13 cellular contexts compared by ENCODE assay signal in the genomic region with DNA sequence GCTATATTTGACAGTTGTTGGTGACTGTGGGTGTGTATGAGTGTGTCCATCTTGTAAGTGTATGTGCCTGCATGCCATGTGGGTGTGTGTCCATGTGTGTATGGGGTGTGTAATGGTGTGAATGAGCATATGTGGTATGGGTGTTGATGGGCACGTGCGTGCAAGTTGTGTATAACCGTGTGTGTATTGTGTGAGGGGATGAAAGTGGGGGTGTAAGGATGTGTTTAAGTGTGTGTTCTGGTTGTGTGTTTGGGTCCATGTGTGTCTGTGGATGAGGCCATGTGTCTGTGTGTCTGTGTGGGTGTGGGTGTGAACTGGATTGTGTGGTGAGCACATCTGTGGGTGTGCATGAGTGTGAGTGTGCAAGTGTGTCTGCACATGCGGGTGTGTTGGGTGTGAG. TPM values are rescaled to one million over a fixed set of nuclear protein-coding genes. Genes with fewer than 3 reads are reported as not detected.
DNase-seq lines count a peak whose midpoint lies in the region; ATAC-seq, FAIRE-seq and TF ChIP-seq lines count a peak whose summit lies in the region.
"Had no signal": no experiment of that assay in that cellular context is flagged by ENCODE, and none has a peak within 500 bp of the region (broad histone marks: within the 10 kb centered on the region; RNA-seq: fewer than 3 reads in every experiment).

No MANE protein-coding gene starts in this region.

- H2BK5ac ChIP-seq in H9 (ENCODE audit: insufficient read length, low read length) (no peak overlapping the region), H1 (ENCODE audit: low read depth, low read length) (no peak overlapping the region)

- H3K9me2 ChIP-seq in SK-N-SH = no peaks in the 10 kb centered on the region

- CTCF ChIA-PET in SK-N-SH (lab: Yijun Ruan, JAX) = no interaction called here
- CTCF ChIA-PET in H1 (lab: Charles Lee; ENCODE audit: partially characterized antibody) = interaction anchor here (1.2 kb wide), 1 partner anchor 10 kb away, joined by 3 read pairs; no protein-coding TSS in a partner anchor

- H3K27ac Mint-ChIP-seq in H9 = no peak overlapping the region; a peak in 2 of 7 replicates
- no peak overlapping the region for H3K27ac Mint-ChIP-seq in nephron progenitor cell

- H3K4me1 ChIP-seq in SK-N-SH (ENCODE audit: control insufficient read depth in 1 of 2, insufficient read depth in 2 of 2, low read depth in 1 of 2, low read length in 1 of 2) (peaks cover 0 to 4% of the 10 kb centered on the region in 2 experiments; a peak in 1 of 4 replicates), H9 (ENCODE audit: insufficient read depth, low read length) (no peaks in the 10 kb centered on the region; the same call in 1 of the 2 replicates), H1 (replicated peaks in 1 of 4; ENCODE audit: control insufficient read depth in 3 of 4, insufficient read depth in 4 of 4, low read length in 3 of 4) (peaks cover 0 to 18% (median 6%) of the 10 kb centered on the region in 4 experiments; a peak in 5 of 7 replicates)

- H3K9me3 Mint-ChIP-seq in H9 (no peaks in the 10 kb centered on the region; a peak in 2 of 5 replicates), nephron progenitor cell (no peaks in the 10 kb centered on the region)

- no peak overlapping the region for H2BK15ac ChIP-seq in H9 (ENCODE audit: low read depth, low read length)
- H2BK15ac ChIP-seq in H1 (ENCODE audit: low read length) = peak overlapping the region; percentile 98

- H2BK20ac ChIP-seq in H9 (ENCODE audit: low read depth, low read length, poor library complexity, severe bottlenecking) (no peak overlapping the region), H1 (ENCODE audit: low read length) (no peak overlapping the region)

- H3K4me1 Mint-ChIP-seq in H9 = peaks cover 9 to 21% of the 10 kb centered on the region in 2 experiments
- H3K4me1 Mint-ChIP-seq in nephron progenitor cell = peaks cover 21% of the 10 kb centered on the region

- no peak overlapping the region for H2AFZ ChIP-seq in SK-N-SH (ENCODE audit: low read depth)
- H2AFZ ChIP-seq in H9 (ENCODE audit: low read length) = no peak overlapping the region
- H2AFZ ChIP-seq in H1 (ENCODE audit: low read length) = no peak overlapping the region

- H2BK12ac ChIP-seq in H9 (ENCODE audit: insufficient read length, low read depth, low read length) (no peak overlapping the region), H1 (ENCODE audit: low read depth, low read length) (peak overlapping the region; percentile 86; the same call in 1 of the 2 replicates)

- no peak overlapping the region for H2BK120ac ChIP-seq in H9 (ENCODE audit: low read depth, low read length, poor library complexity, severe bottlenecking)
- H2BK120ac ChIP-seq in H1 (replicated peaks; ENCODE audit: low read depth, low read length) = peak overlapping the region; percentile 48

- H3K9ac ChIP-seq in SK-N-SH = no peak overlapping the region
- no peak overlapping the region for H3K9ac ChIP-seq in H9 (ENCODE audit: extremely low read depth, insufficient read length, low read length)
- H3K9ac ChIP-seq in H1 (replicated peaks in 1 of 4; ENCODE audit: extremely low read depth in 1 of 4, low read depth in 3 of 4, low read length in 3 of 4) = 0 out of 7 replicates have a peak overlapping the region, but pooled peaks of 1 of the 4 experiments have one; percentile 33

- no peak overlapping the region for H3T11ph ChIP-seq in H9 (ENCODE audit: low read length)

- H3K9me3 ChIP-seq in SK-N-SH (no peaks in the 10 kb centered on the region), H9 (ENCODE audit: control insufficient read depth, low read depth, low read length) (no peaks in the 10 kb centered on the region), H1 (ENCODE audit: insufficient read depth in 2 of 2, low read depth in 1 of 2, low read length in 1 of 2) (no peaks in the 10 kb centered on the region)
- H3K9me3 ChIP-seq: neutrophil had no signal

- H4K8ac ChIP-seq in H9 (replicated peaks; ENCODE audit: insufficient read length, low read depth, low read length) = no peak overlapping the region
- no peak overlapping the region; the same call in 1 of the 2 replicates for H4K8ac ChIP-seq in H1 (ENCODE audit: extremely low read depth, insufficient read depth, low read length)

- no peak overlapping the region for H3K4ac ChIP-seq in H9 (ENCODE audit: low read depth, low read length)
- H3K4ac ChIP-seq in H1 (replicated peaks; ENCODE audit: insufficient read length, low read depth, low read length) = peak overlapping the region; percentile 74

- peak overlapping the region; percentile 38 to 76 for H3K4me3 Mint-ChIP-seq in H9
- peak overlapping the region; percentile 75 for H3K4me3 Mint-ChIP-seq in nephron progenitor cell

- POLR2A ChIA-PET in SK-N-SH (lab: Yijun Ruan, JAX) = no interaction called here
- POLR2A ChIA-PET in H1 (lab: Charles Lee; ENCODE audit: partially characterized antibody) = interaction anchor here (1.6 kb wide), 1 partner anchor 49 kb away, joined by 3 read pairs; no protein-coding TSS in a partner anchor

- H3K36me3 Mint-ChIP-seq in H9 (ENCODE audit: insufficient read depth in 1 of 3, low read depth in 3 of 3) (no peaks in the 10 kb centered on the region; a peak in 1 of 7 replicates), nephron progenitor cell (ENCODE audit: low read depth) (no peaks in the 10 kb centered on the region)

- H3K79me1 ChIP-seq in H9 (ENCODE audit: insufficient read depth, low read depth, low read length, poor library complexity, severe bottlenecking) (no peaks in the 10 kb centered on the region), H1 (ENCODE audit: low read depth, low read length) (no peaks in the 10 kb centered on the region)

- TF ChIP-seq EP300 in SK-N-SH (IDR thresholded peaks at IDR 0.05; ENCODE audit: borderline replicate concordance in 1 of 2, low read depth in 1 of 2, low read length in 1 of 2) = no peak
- TF ChIP-seq EP300 in H1 (IDR thresholded peaks at IDR 0.05; ENCODE audit: borderline replicate concordance in 1 of 2, low read depth in 2 of 2, low read length in 2 of 2) = no peak

- TF ChIP-seq RAD21 in SK-N-SH (IDR thresholded peaks at IDR 0.05; ENCODE audit: low read length) (no peak), H1 (IDR thresholded peaks at IDR 0.05 in 1 of 2, conservative IDR thresholded peaks at IDR 0.05 in 1 of 2; ENCODE audit: low read depth in 2 of 2, low read length in 2 of 2) (no peak)

- H3K36me3 ChIP-seq in SK-N-SH (replicated peaks in 1 of 2; ENCODE audit: control insufficient read depth in 1 of 2, insufficient read depth in 2 of 2, low read length in 1 of 2) (no peaks in the 10 kb centered on the region), H1 (ENCODE audit: control insufficient read depth in 2 of 4, insufficient read depth in 4 of 4, low read length in 3 of 4) (no peaks in the 10 kb centered on the region)
- H3K36me3 ChIP-seq: neutrophil, WERI-Rb-1 had no signal

- no peaks in the 10 kb centered on the region for H3F3A ChIP-seq in SK-N-SH (replicated peaks; ENCODE audit: insufficient read depth)

- H4K5ac ChIP-seq in H9 (ENCODE audit: insufficient read length, low read depth, low read length) = no peak overlapping the region
- H4K5ac ChIP-seq in H1 (ENCODE audit: insufficient read length, low read depth, low read length) = no peak overlapping the region

- H3K23me2 ChIP-seq in H9 (ENCODE audit: insufficient read length, low read depth, low read length, poor library complexity, severe bottlenecking) = peaks cover 9% of the 10 kb centered on the region
- peaks cover 7% of the 10 kb centered on the region for H3K23me2 ChIP-seq in H1 (ENCODE audit: low read depth, low read length)

- H3K27me3 ChIP-seq in SK-N-SH (ENCODE audit: insufficient read depth) (peaks cover 7% of the 10 kb centered on the region; the same call in 1 of the 2 replicates), H9 (ENCODE audit: insufficient read depth, low read length) (peaks cover 4% of the 10 kb centered on the region; the same call in 1 of the 2 replicates), H1 (replicated peaks in 1 of 4; ENCODE audit: control insufficient read depth in 3 of 4, extremely low read depth in 1 of 4, insufficient read depth in 3 of 4, low read length in 3 of 4) (peaks cover 0 to 18% (median 11%) of the 10 kb centered on the region in 4 experiments; a peak in 6 of 7 replicates)

- H3K4me3 ChIP-seq in SK-N-SH (ENCODE audit: low read depth in 2 of 2, low read length in 1 of 2) (no peak overlapping the region), H1 (ENCODE audit: extremely low read depth in 1 of 4, insufficient read depth in 2 of 4, low read depth in 3 of 4, low read length in 4 of 4) (peak overlapping the region in 2 of 4 experiments; percentile 33 to 75; a peak in 3 of 8 replicates)

- no peak for TF ChIP-seq POLR2A in H1 (IDR thresholded peaks at IDR 0.05; ENCODE audit: control extremely low read depth in 1 of 2, low read depth in 2 of 2, low read length in 2 of 2)

- WGBS in SK-N-SH (ENCODE audit: low lambda C conversion rate) = 66% methylated on average over 4 of the region's 4 CpGs
- WGBS in H9 (ENCODE audit: extremely low coverage, insufficient read length, low lambda C conversion rate) = 100% methylated on average over 3 of the region's 4 CpGs
- 75 to 100% methylated on average over 1 to 4 of the region's 4 CpGs for WGBS in H1 (ENCODE audit: extremely low coverage in 1 of 2, insufficient coverage in 1 of 2, insufficient read length in 1 of 2, insufficient replicate concordance in 2 of 2, low coverage in 1 of 2, low lambda C conversion rate in 2 of 2, missing lambda C conversion rate in 1 of 2), 2 experiments

- DNase-seq in SK-N-SH (no peak), H9 (no peak), H1 (ENCODE audit: low read depth in 1 of 2, low spot score in 2 of 2) (no peak), nephron progenitor cell (no peak), GM03348 (ENCODE audit: low spot score) (no peak)
- DNase-seq: Calu3, WERI-Rb-1 had no signal

- H3K56ac ChIP-seq in H9 (ENCODE audit: insufficient read length, low read depth, low read length) = no peak overlapping the region
- no peak overlapping the region for H3K56ac ChIP-seq in H1 (replicated peaks; ENCODE audit: insufficient read length, low read depth, low read length)

- no peak overlapping the region for H3K27ac ChIP-seq in SK-N-SH (ENCODE audit: low read depth in 2 of 2, low read length in 1 of 2)
- H3K27ac ChIP-seq in H9 (ENCODE audit: insufficient read length, low read depth, low read length) = no peak overlapping the region
- H3K27ac ChIP-seq in H1 (ENCODE audit: low read depth, low read length) = no peak overlapping the region
- H3K27ac ChIP-seq: 22Rv1, neutrophil, WERI-Rb-1 had no signal

- 0 out of 2 replicates have a peak overlapping the region, but pooled peaks have one; percentile 68 for H3K4me2 ChIP-seq in SK-N-SH
- no peak overlapping the region for H3K4me2 ChIP-seq in H9 (ENCODE audit: insufficient read depth, insufficient read length, low read length)
- peak overlapping the region; percentile 43 to 62; a peak in 3 of 4 replicates for H3K4me2 ChIP-seq in H1 (ENCODE audit: insufficient read depth in 1 of 2, low read depth in 2 of 2, low read length in 2 of 2)

- H3K14ac ChIP-seq in H9 (ENCODE audit: insufficient read depth, low read length) (no peak overlapping the region), H1 (ENCODE audit: insufficient read length) (no peak overlapping the region)

- H4K20me1 ChIP-seq in SK-N-SH (ENCODE audit: insufficient read depth) (no peaks in the 10 kb centered on the region), H9 (ENCODE audit: control insufficient read depth, insufficient read depth, insufficient read length) (peaks cover 6% of the 10 kb centered on the region), H1 (replicated peaks in 1 of 2; ENCODE audit: control insufficient read depth in 1 of 2, insufficient read depth in 2 of 2, low read length in 2 of 2) (peaks cover 0 to 3% of the 10 kb centered on the region in 2 experiments)

- H3K18ac ChIP-seq in H9 (ENCODE audit: insufficient read length, low read depth, low read length) (no peak overlapping the region), H1 (ENCODE audit: extremely low read depth, low read length) (no peak overlapping the region; the same call in 1 of the 2 replicates)

- H3K79me2 ChIP-seq in SK-N-SH (ENCODE audit: insufficient read depth) (no peaks in the 10 kb centered on the region), H9 (ENCODE audit: insufficient read depth, low read length) (no peaks in the 10 kb centered on the region), H1 (ENCODE audit: control insufficient read depth in 1 of 2, insufficient read depth in 2 of 2, low read length in 2 of 2) (no peaks in the 10 kb centered on the region)

- TF ChIP-seq CTCF in SK-N-SH (IDR thresholded peaks at IDR 0.05) (no peak), H9 (conservative IDR thresholded peaks at IDR 0.05) (no peak), H1 (IDR thresholded peaks at IDR 0.05; ENCODE audit: control extremely low read depth in 1 of 3, insufficient read depth in 1 of 3, low read depth in 1 of 3, low read length in 3 of 3) (no peak), nephron progenitor cell (IDR thresholded peaks at IDR 0.05) (no peak)

- H4K91ac ChIP-seq in H9 (ENCODE audit: insufficient read length, low read depth, low read length) (no peak overlapping the region), H1 (replicated peaks; ENCODE audit: insufficient read length, low read length) (peak overlapping the region; percentile 58)

- H3K27me3 Mint-ChIP-seq in H9 (ENCODE audit: low read depth) = peaks cover 56% of the 10 kb centered on the region
- peaks cover 43% of the 10 kb centered on the region for H3K27me3 Mint-ChIP-seq in nephron progenitor cell (ENCODE audit: low read depth, poor library complexity)

- FAIRE-seq in H1 (lab: Jason Lieb, UNC) = no peak
- FAIRE-seq: frontal cortex had no signal

- no peak for ATAC-seq in SK-N-SH treated with all-trans-retinoic acid at 6 μM for 48 hours
- ATAC-seq in GM21367 (IDR thresholded peaks at IDR 0.05; ENCODE audit: unreplicated experiment) = no peak
- ATAC-seq in GM21381 (IDR thresholded peaks at IDR 0.05; ENCODE audit: unreplicated experiment) = no peak

- no peak overlapping the region for H2AK5ac ChIP-seq in H9 (ENCODE audit: insufficient read length, low read length)
- peak overlapping the region; percentile 88 for H2AK5ac ChIP-seq in H1 (ENCODE audit: low read depth, low read length)

- H3K23ac ChIP-seq in H9 (ENCODE audit: insufficient read length, low read depth, low read length) = no peak overlapping the region
- H3K23ac ChIP-seq in H1 (ENCODE audit: insufficient read length) = no peak overlapping the region

RNA-seq across cellular contexts. Expression of a gene that starts 5.9 kb away (rescaled TPM):
- polyA plus RNA-seq in SK-N-SH (2012; rRNA removed) = 1.0 and 1.5 TPM in 2 replicates
- polyA plus RNA-seq in SK-N-SH (2012; cell fraction: cytosol; rRNA removed) = 0.37 and 1.1 TPM in 2 replicates
- polyA plus RNA-seq in SK-N-SH (2012; cell fraction: nucleus; rRNA removed) = 1.00 and 1.3 TPM in 2 replicates
- total RNA-seq in H9 (2021) = 1.9 and 2.1 TPM in 2 replicates
- total RNA-seq in H1 (2021; fragmentation: NEBNext Ultra II Directional; extraction: Animal tissue kit (Norgen Biotek cat#: 25700)) = 3.1 and 3.5 TPM in 2 replicates
- 3.1 and 4.1 TPM in 2 replicates for polyA plus RNA-seq in H1 (2011; rRNA removed)
- 2.5 TPM for polyA plus RNA-seq in H1 (2011; cell fraction: cytosol; rRNA removed)
- polyA plus RNA-seq in H1 (2011; cell fraction: nucleus; rRNA removed) = 5.1 TPM
- polyA plus RNA-seq in H1 (2012, experiment 1 of 2) = 2.3 to 3.0 TPM (median 2.9 TPM) in 4 replicates
- polyA plus RNA-seq in H1 (2012, experiment 2 of 2) = 3.0 TPM
- polyA plus RNA-seq in H1 (2013, experiment 1 of 2) = 1.2 TPM
- 1.4 TPM for polyA plus RNA-seq in H1 (2013, experiment 2 of 2)
- 3.0 and 3.1 TPM in 2 replicates for polyA minus RNA-seq in H1 (2011; rRNA and poly(A)+ RNA removed)
- 2.4 TPM for polyA minus RNA-seq in H1 (2011; cell fraction: cytosol; rRNA and poly(A)+ RNA removed)
- 1.7 TPM for polyA minus RNA-seq in H1 (2011; cell fraction: nucleus; rRNA and poly(A)+ RNA removed)
- total RNA-seq: Calu3 had no signal

RNA-seq across cellular contexts. Expression of a gene that starts 7.3 kb away (rescaled TPM):
- polyA plus RNA-seq in SK-N-SH (2012; rRNA removed) (8.6 and 8.8 TPM in 2 replicates), H1 (2011; rRNA removed) (3.9 and 5.0 TPM in 2 replicates)
- 4.0 and 6.4 TPM in 2 replicates for polyA plus RNA-seq in SK-N-SH (2012; cell fraction: cytosol; rRNA removed)
- polyA plus RNA-seq in SK-N-SH (2012; cell fraction: nucleus; rRNA removed) = 8.9 and 10.5 TPM in 2 replicates
- total RNA-seq in H9 (2021) = 1.9 and 2.4 TPM in 2 replicates
- total RNA-seq in H1 (2021; fragmentation: NEBNext Ultra II Directional; extraction: Animal tissue kit (Norgen Biotek cat#: 25700)) = 3.4 TPM in 2 replicates
- 4.2 TPM for polyA plus RNA-seq in H1 (2011; cell fraction: cytosol; rRNA removed)
- polyA plus RNA-seq in H1 (2011; cell fraction: nucleus; rRNA removed) = 3.9 TPM
- polyA plus RNA-seq in H1 (2012, experiment 1 of 2) = 2.0 to 3.0 TPM (median 2.6 TPM) in 4 replicates
- 4.4 TPM for polyA plus RNA-seq in H1 (2012, experiment 2 of 2)
- polyA plus RNA-seq in H1 (2013, experiment 1 of 2) = 1.6 TPM
- polyA plus RNA-seq in H1 (2013, experiment 2 of 2) = 1.5 TPM
- 2.3 TPM in 2 replicates for polyA minus RNA-seq in H1 (2011; rRNA and poly(A)+ RNA removed)
- polyA minus RNA-seq in H1 (2011; cell fraction: cytosol; rRNA and poly(A)+ RNA removed) = 3.4 TPM
- polyA minus RNA-seq in H1 (2011; cell fraction: nucleus; rRNA and poly(A)+ RNA removed) = 4.0 TPM
- total RNA-seq: Calu3 had no signal
